ENCODE assay signal across 12 cellular contexts in genomic region chr14:92607702-92608429, GRCh38.
A peak's percentile ranks its signal among the peaks of the same experiment; 100 is the strongest.
DNase-seq lines count a peak whose midpoint lies in the region; ATAC-seq and TF ChIP-seq lines count a peak whose summit lies in the region.
"Had no signal": no experiment of that assay in that cellular context is flagged by ENCODE, and none has a peak within 500 bp of the region (broad histone marks: within the 10 kb centered on the region; RNA-seq: fewer than 3 reads in every experiment).

No MANE protein-coding gene starts in this region.

- POLR2A ChIA-PET in HEK293 (lab: Yijun Ruan, JAX) = no interaction called here

- TF ChIP-seq CTCF in HEK293 (tag by site-specific recombination; IDR thresholded peaks at IDR 0.05) = no peak

- H3K9me3 ChIP-seq in HEK293 (ENCODE audit: control insufficient read depth, insufficient read depth, low read depth, low read length) = no peaks in the 10 kb centered on the region
- H3K9me3 ChIP-seq: body of pancreas had no signal

- H3K4me3 ChIP-seq in HEK293 (ENCODE audit: low read depth, low read length) = no peak overlapping the region
- no peak overlapping the region for H3K4me3 ChIP-seq in skeletal muscle cell (ENCODE audit: low read depth, low read length)
- H3K4me3 ChIP-seq: body of pancreas, left ventricle myocardium inferior had no signal

- no peak for ATAC-seq in HG02884 (IDR thresholded peaks at IDR 0.05; ENCODE audit: unreplicated experiment)
- ATAC-seq: body of pancreas had no signal

- peak; percentile 41 for DNase-seq in amniotic stem cell (lab: John Stamatoyannopoulos, UW)
- DNase-seq in fibroblast of the conjunctiva (ENCODE audit: low read depth) = peak; percentile 89
- peak; percentile 90 for DNase-seq in skeletal muscle cell (ENCODE audit: low read depth)
- DNase-seq in DMS153 treated with DMSO at 0.1 percent for 48 hours (lab: John Stamatoyannopoulos, UW; ENCODE audit: unreplicated experiment) = no peak
- DNase-seq in GM19240 (ENCODE audit: insufficient read length, low spot score) = no peak
- DNase-seq: body of pancreas; DMS153; left ventricle myocardium inferior; posterior cingulate gyrus; stimulated activated CD4-positive, alpha-beta T cell treated with anti-CD3 and anti-CD28 coated beads, Interleukin-4, amount 100 ng/mL, for 4 hours had no signal

- H3K4me1 ChIP-seq in HEK293 (ENCODE audit: control insufficient read depth, insufficient read depth, low read length) = no peaks in the 10 kb centered on the region
- H3K4me1 ChIP-seq: body of pancreas had no signal

- H3K27ac ChIP-seq in HEK293 (ENCODE audit: extremely low read depth, low read depth, low read length) = no peak overlapping the region
- H3K27ac ChIP-seq: body of pancreas, left ventricle myocardium inferior had no signal

- CTCF ChIA-PET in HEK293 (lab: Yijun Ruan, JAX) = interaction anchor here (0.7 kb wide), 1 partner anchor 28 kb away, joined by 3 read pairs; no protein-coding TSS in a partner anchor

- no peaks in the 10 kb centered on the region for H3K36me3 ChIP-seq in HEK293 (ENCODE audit: control insufficient read depth in 2 of 2, insufficient read depth in 1 of 2, low read length in 2 of 2)
- H3K36me3 ChIP-seq: left ventricle myocardium inferior had no signal

TF ChIP-seq in HEK293, 187 proteins besides CTCF, POLR2A, EP300 and RAD21:
- TF ChIP-seq WT1 (tag by site-specific recombination; IDR thresholded peaks at IDR 0.05) = no peak
- peak; percentile 99 for TF ChIP-seq ZNF529 (tag by site-specific recombination; IDR thresholded peaks at IDR 0.05; ENCODE audit: insufficient replicate concordance)

Comparison
In these comparisons a context has a peak if more than half of its experiments do, and no peak if none do; other contexts are left out.
1. DNase-seq: peak in amniotic stem cell (single experiment), fibroblast of the conjunctiva (single experiment) and skeletal muscle cell (single experiment); none in DMS153 treated with DMSO at 0.1 percent for 48 hours (single experiment) and GM19240 (single experiment).